8 cellular contexts compared by ENCODE assay signal in the genomic region with DNA sequence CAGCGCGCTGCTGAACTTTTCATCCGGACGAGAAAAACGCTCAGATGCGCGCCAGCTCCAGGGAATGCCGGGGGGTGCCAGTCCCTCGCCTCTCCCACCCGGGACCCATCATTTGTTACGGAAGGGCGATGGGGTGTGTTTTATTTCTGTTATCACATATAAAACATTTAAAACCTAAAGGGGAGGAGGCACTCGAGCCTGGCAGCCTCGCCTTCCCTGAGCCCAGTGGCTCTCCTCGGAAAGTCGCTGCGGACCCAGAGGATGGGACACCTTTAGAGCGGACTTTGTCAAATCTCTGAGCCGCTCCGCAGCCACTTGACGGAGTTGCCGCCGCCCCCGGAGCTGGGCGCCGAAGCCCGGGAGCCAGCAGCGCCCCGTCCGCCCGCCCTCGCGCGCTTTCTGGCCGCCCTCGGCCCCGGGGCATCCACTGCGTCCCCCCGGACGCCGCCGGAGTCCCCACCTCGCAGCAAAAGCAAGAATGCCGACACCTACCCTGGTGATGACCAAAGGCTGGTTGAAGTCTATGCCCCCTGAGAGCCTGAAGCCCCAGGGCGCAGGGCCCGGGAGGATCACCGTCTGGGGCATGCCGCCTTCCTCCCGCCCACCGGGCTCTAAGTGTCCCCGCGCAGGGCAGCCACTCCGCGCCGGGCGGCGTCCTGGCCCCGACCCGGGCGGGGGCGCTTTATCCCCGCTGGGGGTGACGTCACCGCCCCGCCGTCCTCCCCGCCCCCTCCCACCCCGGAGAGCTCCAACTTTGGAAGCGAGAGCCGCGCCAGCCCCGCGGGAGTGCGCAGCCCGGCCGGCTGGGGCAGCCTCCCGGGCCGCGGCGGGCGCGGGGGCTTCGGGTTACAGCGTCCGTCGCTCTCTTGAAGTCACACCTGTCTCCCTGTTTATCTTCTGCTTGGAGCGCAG. TPM values are rescaled to one million over a fixed set of nuclear protein-coding genes. Genes with fewer than 3 reads are reported as not detected.
DNase-seq lines count a peak whose midpoint lies in the region; ATAC-seq, FAIRE-seq and TF ChIP-seq lines count a peak whose summit lies in the region.

A gene with protein sequence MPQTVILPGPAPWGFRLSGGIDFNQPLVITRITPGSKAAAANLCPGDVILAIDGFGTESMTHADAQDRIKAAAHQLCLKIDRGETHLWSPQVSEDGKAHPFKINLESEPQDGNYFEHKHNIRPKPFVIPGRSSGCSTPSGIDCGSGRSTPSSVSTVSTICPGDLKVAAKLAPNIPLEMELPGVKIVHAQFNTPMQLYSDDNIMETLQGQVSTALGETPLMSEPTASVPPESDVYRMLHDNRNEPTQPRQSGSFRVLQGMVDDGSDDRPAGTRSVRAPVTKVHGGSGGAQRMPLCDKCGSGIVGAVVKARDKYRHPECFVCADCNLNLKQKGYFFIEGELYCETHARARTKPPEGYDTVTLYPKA (minus strand): TSS at position 658 of the 912 bp plus-strand sequence. CDS start 73 bp downstream, at position 585.

- no peaks in the 10 kb centered on the region for H3K9me2 ChIP-seq in GM23338 (ENCODE audit: insufficient read depth)

- peak; percentile 53 for TF ChIP-seq POLR2A in endothelial cell of umbilical vein (IDR thresholded peaks at IDR 0.05; ENCODE audit: low read depth, low read length)
- TF ChIP-seq POLR2A in tibial nerve (IDR thresholded peaks at IDR 0.05), result peak in 1 of 2 donors; percentile 59

- intact Hi-C loops in endothelial cell of umbilical vein (cut with micrococcal nuclease), result loop anchor here (1.0 to 2.0 kb wide), 4 partner anchors 22 to 64 kb away; a partner anchor contains a TSS

- dilution Hi-C loops in endothelial cell of umbilical vein (cut with MboI; ENCODE audit: extremely low pct_ligation_motif_present, low sequenced_read_pairs), result no loop called here

- ATAC-seq in GM23338 (peak; percentile 83), RWPE2 (ENCODE audit: low read depth) (peak; percentile 70), HG02763 (IDR thresholded peaks at IDR 0.05; ENCODE audit: unreplicated experiment) (no peak)

- no peaks in the 10 kb centered on the region for H4K20me1 ChIP-seq in GM23338 (replicated peaks; ENCODE audit: insufficient read depth)
- no peaks in the 10 kb centered on the region for H4K20me1 ChIP-seq in endothelial cell of umbilical vein (replicated peaks; ENCODE audit: control insufficient read depth, extremely low read depth, insufficient read depth, low read length)

- peak within 1 kb of the TSS; percentile 91 for H3K4me3 ChIP-seq in GM23338
- peak within 1 kb of the TSS; percentile 35 for H3K4me3 ChIP-seq in RWPE2 (ENCODE audit: severe bottlenecking)
- peak within 1 kb of the TSS; percentile 78 to 83 (median 81) for H3K4me3 ChIP-seq in endothelial cell of umbilical vein (replicated peaks in 1 of 3; ENCODE audit: insufficient read depth in 1 of 3, low read depth in 1 of 3, low read length in 3 of 3)
- H3K4me3 ChIP-seq in tibial nerve, result peak within 1 kb of the TSS; percentile 57 to 67 (median 61)

- peak; percentile 87 for DNase-seq in GM23338 (ENCODE audit: low spot score)
- DNase-seq in RWPE2 (ENCODE audit: low spot score), result no peak
- DNase-seq in endothelial cell of umbilical vein (ENCODE audit: low read depth, low spot score), result peak; percentile 65
- peak; percentile 90 for DNase-seq in mesenteric fat pad (ENCODE audit: low spot score)
- DNase-seq in tibial nerve (ENCODE audit: low spot score in 2 of 2), result no peak
- DNase-seq in MV-4-11 (lab: John Stamatoyannopoulos, UW), result no peak

- 0 to 2% methylated on average over 13 to 45 of the region's 87 CpGs for WGBS in tibial nerve, 2 donors

- H3K36me3 ChIP-seq in GM23338 (ENCODE audit: insufficient read depth), result no peaks in the 10 kb centered on the region
- H3K36me3 ChIP-seq in RWPE2 (ENCODE audit: low read depth), result no peaks in the 10 kb centered on the region
- no peaks in the 10 kb centered on the region for H3K36me3 ChIP-seq in endothelial cell of umbilical vein (ENCODE audit: control insufficient read depth in 2 of 2, extremely low read depth in 1 of 2, insufficient read depth in 2 of 2, low read length in 2 of 2)
- no peaks in the 10 kb centered on the region for H3K36me3 ChIP-seq in tibial nerve

- peak within 1 kb of the TSS; percentile 97 for H2AFZ ChIP-seq in GM23338
- H2AFZ ChIP-seq in endothelial cell of umbilical vein (ENCODE audit: low read depth, low read length), result peak within 1 kb of the TSS; percentile 95

- TF ChIP-seq CTCF in C4-2B (conservative IDR thresholded peaks at IDR 0.05) (no peak), GM23338 (conservative IDR thresholded peaks at IDR 0.05; ENCODE audit: low read depth in 2 of 2) (no peak), RWPE2 (IDR thresholded peaks at IDR 0.05; ENCODE audit: poor library complexity, severe bottlenecking) (peak; percentile 7), endothelial cell of umbilical vein (IDR thresholded peaks at IDR 0.05; ENCODE audit: extremely low read depth in 1 of 2, insufficient read depth in 1 of 2, low read depth in 1 of 2, low read length in 2 of 2) (no peak), tibial nerve (IDR thresholded peaks at IDR 0.05) (no peak)

- no peaks in the 10 kb centered on the region for H3K9me3 Mint-ChIP-seq in GM23338

- no peaks in the 10 kb centered on the region for H3K9me3 ChIP-seq in RWPE2 (ENCODE audit: severe bottlenecking)
- no peaks in the 10 kb centered on the region for H3K9me3 ChIP-seq in endothelial cell of umbilical vein (replicated peaks; ENCODE audit: control insufficient read depth, insufficient read depth, low read length)
- no peaks in the 10 kb centered on the region for H3K9me3 ChIP-seq in tibial nerve

- H3K27ac Mint-ChIP-seq in GM23338, result no peak within 1 kb of the TSS

- H3K27me3 Mint-ChIP-seq in GM23338 (ENCODE audit: insufficient read depth, low read depth, poor library complexity), result peaks cover 7% of the 10 kb centered on the region

- FAIRE-seq in endothelial cell of umbilical vein (lab: Jason Lieb, UNC), result no peak

- H3K4me3 Mint-ChIP-seq in GM23338, result peak within 1 kb of the TSS; percentile 82

- TF ChIP-seq EP300 in tibial nerve (IDR thresholded peaks at IDR 0.05), result peak in 1 of 2 donors; percentile 86

- BruUV-seq in endothelial cell of umbilical vein (replicated peaks; lab: Mats Ljungman, UMichigan), result no TSS peak

- H3K4me2 ChIP-seq in GM23338 (peak within 1 kb of the TSS; percentile 98), endothelial cell of umbilical vein (ENCODE audit: insufficient read depth, low read length) (peak within 1 kb of the TSS; percentile 86)

- POLR2A ChIA-PET in endothelial cell of umbilical vein (lab: Charles Lee), result interaction anchor here (0.6 to 2.0 kb wide), 7 partner anchors 22 to 325 kb away, joined by 3 to 12 read pairs (median 4); no protein-coding TSS in a partner anchor

- peaks cover 4% of the 10 kb centered on the region; the same call in 2 of the 3 replicates for H3K4me1 Mint-ChIP-seq in GM23338

- H3K79me2 ChIP-seq in GM23338 (replicated peaks; ENCODE audit: insufficient read depth) (no peaks in the 10 kb centered on the region), endothelial cell of umbilical vein (ENCODE audit: control insufficient read depth, insufficient read depth, low read length) (no peaks in the 10 kb centered on the region)

- H3K9me1 ChIP-seq in endothelial cell of umbilical vein (replicated peaks; ENCODE audit: control insufficient read depth, extremely low read depth, insufficient read depth, low read length), result no peaks in the 10 kb centered on the region

- peaks cover 37% of the 10 kb centered on the region for H3K27me3 ChIP-seq in GM23338 (ENCODE audit: insufficient read depth)
- H3K27me3 ChIP-seq in RWPE2 (ENCODE audit: insufficient read depth, poor library complexity, severe bottlenecking), result peaks cover 36% of the 10 kb centered on the region
- peaks cover 0 to 6% of the 10 kb centered on the region in 2 experiments for H3K27me3 ChIP-seq in endothelial cell of umbilical vein (ENCODE audit: control insufficient read depth in 2 of 2, insufficient read depth in 2 of 2, low read length in 2 of 2)
- no peaks in the 10 kb centered on the region for H3K27me3 ChIP-seq in tibial nerve

- CTCF ChIA-PET in endothelial cell of umbilical vein (lab: Charles Lee), result interaction anchor here (0.9 to 4.5 kb wide), 12 partner anchors 7 to 63 kb away, joined by 3 to 36 read pairs (median 4); a partner anchor contains a TSS

- H3K4me1 ChIP-seq in GM23338 (ENCODE audit: insufficient read depth), result peaks cover 14% of the 10 kb centered on the region
- peaks cover 4% of the 10 kb centered on the region for H3K4me1 ChIP-seq in RWPE2 (ENCODE audit: insufficient read depth, poor library complexity, severe bottlenecking)
- peaks cover 10% of the 10 kb centered on the region for H3K4me1 ChIP-seq in endothelial cell of umbilical vein (ENCODE audit: control insufficient read depth, extremely low read depth, insufficient read depth, low read length)
- peaks cover 0 to 14% (median 6%) of the 10 kb centered on the region in 4 donors for H3K4me1 ChIP-seq in tibial nerve

- peak within 1 kb of the TSS; percentile 80 for H3K9ac ChIP-seq in endothelial cell of umbilical vein (replicated peaks; ENCODE audit: extremely low read depth, insufficient read depth, low read length)

- no peaks in the 10 kb centered on the region for H3K36me3 Mint-ChIP-seq in GM23338 (ENCODE audit: low read depth)

- peak within 1 kb of the TSS; percentile 7; the same call in 1 of the 2 replicates for H3K27ac ChIP-seq in C4-2B
- no peak within 1 kb of the TSS for H3K27ac ChIP-seq in GM23338 (ENCODE audit: low read depth)
- no peak within 1 kb of the TSS for H3K27ac ChIP-seq in RWPE2 (ENCODE audit: poor library complexity, severe bottlenecking)
- H3K27ac ChIP-seq in endothelial cell of umbilical vein (ENCODE audit: insufficient read depth, low read depth, low read length), result peak within 1 kb of the TSS; percentile 56
- peak within 1 kb of the TSS; percentile 71 to 89 (median 84) for H3K27ac ChIP-seq in tibial nerve

- H3F3A ChIP-seq in GM23338 (replicated peaks; ENCODE audit: low read depth), result no peaks in the 10 kb centered on the region; the same call in 1 of the 2 replicates

TF ChIP-seq in GM23338, 12 proteins besides CTCF, POLR2A, EP300 and RAD21 (continues in another document):
- TF ChIP-seq CREB1 (CRISPR knock-in tag; IDR thresholded peaks at IDR 0.05; ENCODE audit: low read depth), result peak; percentile 86

TF ChIP-seq in endothelial cell of umbilical vein, 7 proteins besides CTCF, POLR2A, EP300 and RAD21 (continues in another document):
- TF ChIP-seq JUN (IDR thresholded peaks at IDR 0.05; ENCODE audit: borderline replicate concordance, insufficient read depth, insufficient read length, low read depth), result no peak

RNA-seq across cellular contexts. Expression of the gene that starts here (rescaled TPM):
- 18.0 and 19.5 TPM in 2 replicates for total RNA-seq in GM23338 (2014; rRNA removed; shearing (Covaris generic))
- polyA plus RNA-seq in GM23338 (2016; fragmentation: Nextera tagmentation; extraction: Ambion mirVana) (8.3 and 8.5 TPM in 2 replicates), endothelial cell of umbilical vein (15.3 and 17.6 TPM in 2 replicates)
- total RNA-seq in endothelial cell of umbilical vein (9.7 and 12.2 TPM in 2 replicates), mesenteric fat pad (58.5 TPM), tibial nerve (10 to 100 TPM; 24.5 to 56.9 (median 45.0) TPM)
- polyA plus RNA-seq in endothelial cell of umbilical vein (2011; cell fraction: cytosol; rRNA removed), result 13.9 and 15.6 TPM in 2 replicates
- 17.6 and 22.3 TPM in 2 replicates for polyA plus RNA-seq in endothelial cell of umbilical vein (2011; cell fraction: nucleus; rRNA removed)
- polyA plus RNA-seq in endothelial cell of umbilical vein (2012), result 7.0 and 8.4 TPM in 2 replicates
- polyA minus RNA-seq in endothelial cell of umbilical vein, result 15.2 and 18.4 TPM in 2 replicates
- polyA minus RNA-seq in endothelial cell of umbilical vein (2011; cell fraction: cytosol; rRNA and poly(A)+ RNA removed), result 3.5 TPM
- polyA minus RNA-seq in endothelial cell of umbilical vein (2011; cell fraction: nucleus; rRNA and poly(A)+ RNA removed), result 29.0 and 32.3 TPM in 2 replicates

Comparison
In these comparisons a context has a peak if more than half of its experiments do, and no peak if none do; other contexts are left out.
1. H3K27ac ChIP-seq: peak in C4-2B (single experiment), endothelial cell of umbilical vein (single experiment) and tibial nerve (4 of 4); none in GM23338 (single experiment) and RWPE2 (single experiment).
2. DNase-seq: peak in GM23338 (single experiment), endothelial cell of umbilical vein (single experiment) and mesenteric fat pad (single experiment); none in RWPE2 (single experiment), tibial nerve (0 of 2) and MV-4-11 (single experiment).
3. H3K4me3 ChIP-seq: peak in every context shown above with its lines; median percentile 91 in GM23338; 81 in endothelial cell of umbilical vein; 61 in tibial nerve; 35 in RWPE2.